Comparison of ENCODE assay signal across 1 cellular context in genomic region chr1:91940496-91940895, GRCh38.
TF ChIP-seq lines count a peak whose summit lies in the region.

No MANE protein-coding gene starts in this region.

TF ChIP-seq in WTC11, 78 proteins besides CTCF, POLR2A, EP300 and RAD21:
- TF ChIP-seq CDX4 (CRISPR knock-in tag; IDR thresholded peaks at IDR 0.05; ENCODE audit: borderline replicate concordance) (no peak), ATF3 (CRISPR knock-in tag; conservative IDR thresholded peaks at IDR 0.05) (no peak), PRRX2 (CRISPR knock-in tag; IDR thresholded peaks at IDR 0.05) (no peak), ATF1 (CRISPR knock-in tag; IDR thresholded peaks at IDR 0.05) (no peak), E2F1 (CRISPR knock-in tag; IDR thresholded peaks at IDR 0.05) (no peak), ZNF219 (CRISPR knock-in tag; IDR thresholded peaks at IDR 0.05; ENCODE audit: borderline replicate concordance) (no peak), ELF4 (CRISPR knock-in tag; IDR thresholded peaks at IDR 0.05; ENCODE audit: low read depth) (no peak), NR1H2 (CRISPR knock-in tag; IDR thresholded peaks at IDR 0.05) (no peak), NR3C1 (CRISPR knock-in tag; conservative IDR thresholded peaks at IDR 0.05; ENCODE audit: low read depth) (no peak), SMAD3 (CRISPR knock-in tag; IDR thresholded peaks at IDR 0.05; ENCODE audit: borderline replicate concordance) (no peak), ZNF416 (CRISPR knock-in tag; IDR thresholded peaks at IDR 0.05) (no peak), ZNF671 (CRISPR knock-in tag; IDR thresholded peaks at IDR 0.05) (no peak), ATF6 (CRISPR knock-in tag; IDR thresholded peaks at IDR 0.05) (no peak)
TF ChIP-seq in WTC11: peak in this region for 0.
